Comparison of ENCODE assay signal across 19 cellular contexts in genomic region chr20:19317240-19318069, GRCh38.
DNase-seq lines count a peak whose midpoint lies in the region; ATAC-seq, FAIRE-seq and TF ChIP-seq lines count a peak whose summit lies in the region.
"Had no signal": no experiment of that assay in that cellular context is flagged by ENCODE, and none has a peak within 500 bp of the region (broad histone marks: within the 10 kb centered on the region; RNA-seq: fewer than 3 reads in every experiment).

No MANE protein-coding gene starts in this region.

- no peaks in the 10 kb centered on the region for H3K27me3 ChIP-seq in keratinocyte (ENCODE audit: control insufficient read depth, extremely low read depth, insufficient read depth, low read length)
- H3K27me3 ChIP-seq: heart left ventricle, stomach had no signal

- FAIRE-seq in keratinocyte (lab: Jason Lieb, UNC): peak; percentile 80
- FAIRE-seq: astrocyte, urothelium cell line had no signal

- H3K27ac Mint-ChIP-seq in activated naive CD4-positive, alpha-beta T cell treated with anti-CD3 and anti-CD28 coated beads, Interleukin-2, amount 10 ng/mL, durations not matched to agents 7 days and 5 days: no peak overlapping the region
- H3K27ac Mint-ChIP-seq in stimulated activated naive CD8-positive, alpha-beta T cell treated with anti-CD3 and anti-CD28 coated beads, Interleukin-15, amount 100 ng/mL, for 72 hours: no peak overlapping the region

- peak overlapping the region; percentile 18 for H3K4me2 ChIP-seq in keratinocyte (ENCODE audit: control insufficient read depth, extremely low read depth, insufficient read depth, low read depth, low read length)

- ATAC-seq in stimulated activated naive CD8-positive, alpha-beta T cell treated with anti-CD3 and anti-CD28 coated beads, Interleukin-15, amount 100 ng/mL, for 72 hours: no peak
- ATAC-seq: heart left ventricle had no signal

- H3K36me3 ChIP-seq in keratinocyte (ENCODE audit: control insufficient read depth in 2 of 2, extremely low read depth in 1 of 2, insufficient read depth in 2 of 2, low read length in 2 of 2): no peaks in the 10 kb centered on the region
- H3K36me3 ChIP-seq: heart left ventricle, spleen, stomach had no signal

- DNase-seq in COR-L47 (lab: John Stamatoyannopoulos, UW): peak; percentile 1
- DNase-seq in GM19238 (ENCODE audit: insufficient read length, low spot score): peak; percentile 12
- DNase-seq in NCI-H69 (lab: John Stamatoyannopoulos, UW): peak; percentile 47
- DNase-seq in keratinocyte (ENCODE audit: low read depth, low spot score): peak; percentile 79
- no peak for DNase-seq in activated naive CD4-positive, alpha-beta T cell treated with anti-CD3 and anti-CD28 coated beads, Interleukin-2, amount 10 ng/mL, durations not matched to agents 7 days and 5 days
- DNase-seq in stimulated activated naive CD8-positive, alpha-beta T cell treated with anti-CD3 and anti-CD28 coated beads, Interleukin-15, amount 100 ng/mL, for 72 hours: no peak
- no peak for DNase-seq in NCI-H2196 treated with DMSO at 0.1 percent for 48 hours (lab: John Stamatoyannopoulos, UW; ENCODE audit: unreplicated experiment)
- no peak for DNase-seq in HuH-7 (ENCODE audit: low spot score)
- DNase-seq: activated effector memory CD4-positive, alpha-beta T cell treated with Interleukin-2 at 50 U/mL for 16 hours; AML-193; erythroblast; heart left ventricle; NCI-H1930; SHP77; spleen; stomach had no signal

- no peak overlapping the region for H3K27ac ChIP-seq in keratinocyte (ENCODE audit: control insufficient read depth, insufficient read depth, low read length)
- H3K27ac ChIP-seq: coronary artery, heart left ventricle, stomach had no signal

- H3K9ac ChIP-seq in keratinocyte (ENCODE audit: control insufficient read depth, extremely low read depth, insufficient read depth, low read length): no peak overlapping the region

- dilution Hi-C loops in keratinocyte (cut with MboI; ENCODE audit: extremely low pct_ligation_motif_present, low sequenced_read_pairs): no loop called here

- H3K9me1 ChIP-seq in keratinocyte (ENCODE audit: control insufficient read depth, extremely low read depth, insufficient read depth, low read length): no peaks in the 10 kb centered on the region

- CTCF ChIA-PET in activated naive CD4-positive, alpha-beta T cell treated with anti-CD3 and anti-CD28 coated beads, Interleukin-2, amount 10 ng/mL, durations not matched to agents 7 days and 5 days (lab: Charles Lee): no interaction called here

- H3K36me3 Mint-ChIP-seq in activated naive CD4-positive, alpha-beta T cell treated with anti-CD3 and anti-CD28 coated beads, Interleukin-2, amount 10 ng/mL, durations not matched to agents 7 days and 5 days: no peaks in the 10 kb centered on the region

- no peaks in the 10 kb centered on the region for H3K27me3 Mint-ChIP-seq in activated naive CD4-positive, alpha-beta T cell treated with anti-CD3 and anti-CD28 coated beads, Interleukin-2, amount 10 ng/mL, durations not matched to agents 7 days and 5 days
- peaks cover 24% of the 10 kb centered on the region for H3K27me3 Mint-ChIP-seq in stimulated activated naive CD8-positive, alpha-beta T cell treated with anti-CD3 and anti-CD28 coated beads, Interleukin-15, amount 100 ng/mL, for 72 hours

- no peak overlapping the region for H3K4me3 ChIP-seq in keratinocyte (ENCODE audit: control insufficient read depth in 2 of 3, extremely low read depth in 1 of 3, insufficient read depth in 2 of 3, low read depth in 1 of 3, low read length in 3 of 3)
- H3K4me3 ChIP-seq: coronary artery, heart left ventricle, spleen, stomach had no signal

- no peak overlapping the region for H2AFZ ChIP-seq in keratinocyte (ENCODE audit: control insufficient read depth, low read length)

- no peaks in the 10 kb centered on the region for H3K9me3 ChIP-seq in keratinocyte (ENCODE audit: control insufficient read depth, low read depth, low read length)
- H3K9me3 ChIP-seq: heart left ventricle, spleen, stomach had no signal

- peaks cover 28% of the 10 kb centered on the region for H3K4me1 ChIP-seq in keratinocyte (ENCODE audit: control insufficient read depth, extremely low read depth, insufficient read depth, low read length)
- H3K4me1 ChIP-seq: stomach had no signal

- no peaks in the 10 kb centered on the region for H3K9me3 Mint-ChIP-seq in activated naive CD4-positive, alpha-beta T cell treated with anti-CD3 and anti-CD28 coated beads, Interleukin-2, amount 10 ng/mL, durations not matched to agents 7 days and 5 days
- H3K9me3 Mint-ChIP-seq in stimulated activated naive CD8-positive, alpha-beta T cell treated with anti-CD3 and anti-CD28 coated beads, Interleukin-15, amount 100 ng/mL, for 72 hours: no peaks in the 10 kb centered on the region

- TF ChIP-seq CTCF in keratinocyte (optimal IDR thresholded peaks at IDR 0.05 in 1 of 3, IDR thresholded peaks at IDR 0.05 in 1 of 3, conservative IDR thresholded peaks at IDR 0.05 in 1 of 3; ENCODE audit: extremely low read depth in 1 of 3, insufficient read depth in 2 of 3, low read length in 3 of 3): no peak

- no peaks in the 10 kb centered on the region for H3K4me1 Mint-ChIP-seq in activated naive CD4-positive, alpha-beta T cell treated with anti-CD3 and anti-CD28 coated beads, Interleukin-2, amount 10 ng/mL, durations not matched to agents 7 days and 5 days
- peaks cover 10% of the 10 kb centered on the region for H3K4me1 Mint-ChIP-seq in stimulated activated naive CD8-positive, alpha-beta T cell treated with anti-CD3 and anti-CD28 coated beads, Interleukin-15, amount 100 ng/mL, for 72 hours

- H3K79me2 ChIP-seq in keratinocyte (ENCODE audit: control insufficient read depth, insufficient read depth, low read length): no peaks in the 10 kb centered on the region

- H3K4me3 Mint-ChIP-seq in activated naive CD4-positive, alpha-beta T cell treated with anti-CD3 and anti-CD28 coated beads, Interleukin-2, amount 10 ng/mL, durations not matched to agents 7 days and 5 days: no peak overlapping the region
- H3K4me3 Mint-ChIP-seq in stimulated activated naive CD8-positive, alpha-beta T cell treated with anti-CD3 and anti-CD28 coated beads, Interleukin-15, amount 100 ng/mL, for 72 hours: no peak overlapping the region

- H4K20me1 ChIP-seq in keratinocyte (ENCODE audit: control insufficient read depth, extremely low read depth, insufficient read depth, low read length): no peaks in the 10 kb centered on the region

Comparison
In these comparisons a context has a peak if more than half of its experiments do, and no peak if none do; other contexts are left out.
1. DNase-seq: peak in COR-L47 (single experiment), GM19238 (single experiment), NCI-H69 (single experiment) and keratinocyte (single experiment); none in activated naive CD4-positive, alpha-beta T cell treated with anti-CD3 and anti-CD28 coated beads, Interleukin-2, amount 10 ng/mL, durations not matched to agents 7 days and 5 days (single experiment), stimulated activated naive CD8-positive, alpha-beta T cell treated with anti-CD3 and anti-CD28 coated beads, Interleukin-15, amount 100 ng/mL, for 72 hours (0 of 2), NCI-H2196 treated with DMSO at 0.1 percent for 48 hours (single experiment) and HuH-7 (single experiment).